In the genomic region with DNA sequence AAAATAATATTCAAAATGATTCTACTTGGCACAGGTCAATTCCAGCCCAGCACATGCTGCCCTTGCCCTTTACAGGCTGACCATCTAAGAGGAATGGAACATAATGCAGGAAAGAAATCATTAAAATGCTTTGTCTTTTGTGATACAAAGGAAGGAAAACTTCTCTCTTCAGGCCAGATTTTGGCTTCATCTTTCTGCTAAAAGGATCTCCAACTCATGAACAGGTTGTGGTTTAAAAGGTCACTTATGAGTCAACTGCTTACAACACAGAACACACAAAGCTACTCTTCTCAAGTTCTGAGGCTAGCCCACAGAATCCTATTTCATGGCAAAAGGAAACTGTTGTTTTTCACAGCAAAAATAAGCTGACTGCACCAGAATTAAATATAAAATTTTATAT, we compare ENCODE assay signal across 13 cellular contexts.
DNase-seq lines count a peak whose midpoint lies in the region; ATAC-seq, FAIRE-seq and TF ChIP-seq lines count a peak whose summit lies in the region.
"Had no signal": no experiment of that assay in that cellular context is flagged by ENCODE, and none has a peak within 500 bp of the region (broad histone marks: within the 10 kb centered on the region; RNA-seq: fewer than 3 reads in every experiment).

No MANE protein-coding gene starts in this region.

- H3K36me3 Mint-ChIP-seq in stimulated activated effector memory CD8-positive, alpha-beta T cell treated with anti-CD3 and anti-CD28 coated beads, Interleukin-12 subunit alpha, Interleukin-12 subunit beta, amount 100 ng/mL, for 72 hours: no peaks in the 10 kb centered on the region

- no peak overlapping the region for H2AFZ ChIP-seq in GM12878 (ENCODE audit: control insufficient read depth, low read depth, low read length)

- TF ChIP-seq CTCF in GM12878 (IDR thresholded peaks at IDR 0.05 in 2 of 3, conservative IDR thresholded peaks at IDR 0.05 in 1 of 3; ENCODE audit: control insufficient read depth in 2 of 3, extremely low read depth in 1 of 3, insufficient read depth in 1 of 3, low read depth in 3 of 3, low read length in 3 of 3) (no peak), tibial nerve (IDR thresholded peaks at IDR 0.05) (no peak)

- no peaks in the 10 kb centered on the region for H4K20me1 ChIP-seq in GM12878 (ENCODE audit: control insufficient read depth, insufficient read depth)

- no peaks in the 10 kb centered on the region for H3K36me3 ChIP-seq in GM12878 (ENCODE audit: control insufficient read depth in 2 of 2, insufficient read depth in 2 of 2, low read length in 1 of 2)
- no peaks in the 10 kb centered on the region for H3K36me3 ChIP-seq in tibial nerve
- H3K36me3 ChIP-seq: suprapubic skin had no signal

- POLR2A ChIA-PET in GM12878 (lab: Charles Lee): no interaction called here

- H3K4me1 ChIP-seq in GM12878 (ENCODE audit: control insufficient read depth, insufficient read depth, low read length) (no peaks in the 10 kb centered on the region), tibial nerve (peaks cover 0 to 37% (median 2%) of the 10 kb centered on the region in 4 donors)
- H3K4me1 ChIP-seq: suprapubic skin had no signal

- no peak overlapping the region for H3K4me2 ChIP-seq in GM12878 (ENCODE audit: control insufficient read depth, insufficient read depth)

- no peak overlapping the region for H3K4me3 Mint-ChIP-seq in stimulated activated effector memory CD8-positive, alpha-beta T cell treated with anti-CD3 and anti-CD28 coated beads, Interleukin-12 subunit alpha, Interleukin-12 subunit beta, amount 100 ng/mL, for 72 hours
- H3K4me3 Mint-ChIP-seq: activated T-cell treated with anti-CD3 and anti-CD28 coated beads, Interleukin-2, amount 50 U/mL, for 24 hours; endodermal cell had no signal

- peak; percentile 18 for DNase-seq in SIG-M5 treated with dmso at 0.1 percent for 504 hours (lab: John Stamatoyannopoulos, UW; ENCODE audit: unreplicated experiment)
- DNase-seq in SIG-M5 (lab: John Stamatoyannopoulos, UW): no peak
- no peak for DNase-seq in GM12878 (ENCODE audit: low read depth, low spot score)
- no peak for DNase-seq in stimulated activated effector memory CD8-positive, alpha-beta T cell treated with anti-CD3 and anti-CD28 coated beads, Interleukin-12 subunit alpha, Interleukin-12 subunit beta, amount 100 ng/mL, for 72 hours (ENCODE audit: low spot score in 2 of 2)
- no peak for DNase-seq in tibial nerve (ENCODE audit: low spot score in 2 of 2)
- no peak for DNase-seq in NOMO-1 treated with DMSO at 0.1 percent for 48 hours (lab: John Stamatoyannopoulos, UW; ENCODE audit: unreplicated experiment)
- DNase-seq: activated T-cell treated with anti-CD3 and anti-CD28 coated beads, Interleukin-2, amount 50 U/mL, for 24 hours; endodermal cell; NCI-H1694 had no signal

- H3K9ac ChIP-seq in GM12878 (ENCODE audit: control insufficient read depth, insufficient read depth, low read length): no peak overlapping the region

- H3K9me3 ChIP-seq in GM12878 (replicated peaks; ENCODE audit: control insufficient read depth, insufficient read depth, low read length) (no peaks in the 10 kb centered on the region), tibial nerve (no peaks in the 10 kb centered on the region)
- H3K9me3 ChIP-seq: suprapubic skin had no signal

- TF ChIP-seq RAD21 in GM12878 (IDR thresholded peaks at IDR 0.05; ENCODE audit: insufficient read depth, low read depth, low read length): no peak

- peaks cover 4% of the 10 kb centered on the region for H3K9me3 Mint-ChIP-seq in stimulated activated effector memory CD8-positive, alpha-beta T cell treated with anti-CD3 and anti-CD28 coated beads, Interleukin-12 subunit alpha, Interleukin-12 subunit beta, amount 100 ng/mL, for 72 hours
- H3K9me3 Mint-ChIP-seq: activated T-cell treated with anti-CD3 and anti-CD28 coated beads, Interleukin-2, amount 50 U/mL, for 24 hours; endodermal cell had no signal

- SMC1A ChIA-PET in GM12878 (lab: Charles Lee; ENCODE audit: uncharacterized antibody, unreplicated experiment): interaction anchor here (0.7 to 1.4 kb wide), 2 partner anchors 16 to 92 kb away, joined by 3 read pairs; no protein-coding TSS in a partner anchor

- H3K27ac ChIP-seq in GM12878 (ENCODE audit: control insufficient read depth, insufficient read depth): no peak overlapping the region
- no peak overlapping the region for H3K27ac ChIP-seq in tibial nerve
- H3K27ac ChIP-seq: suprapubic skin had no signal

- CTCF ChIA-PET in GM12878 (lab: Yijun Ruan, JAX): no interaction called here

- H3K79me2 ChIP-seq in GM12878 (ENCODE audit: control insufficient read depth, insufficient read depth, low read length): no peaks in the 10 kb centered on the region

- BruUV-seq in GM12878 (replicated peaks; lab: Mats Ljungman, UMichigan): no TSS peak

- in situ Hi-C loops in GM12878 (cut with MboI): no loop called here

- no peak for FAIRE-seq in GM12878 (lab: Jason Lieb, UNC)
- FAIRE-seq: A204.1 had no signal

- H3K4me1 Mint-ChIP-seq in stimulated activated effector memory CD8-positive, alpha-beta T cell treated with anti-CD3 and anti-CD28 coated beads, Interleukin-12 subunit alpha, Interleukin-12 subunit beta, amount 100 ng/mL, for 72 hours: no peaks in the 10 kb centered on the region

- H3K27me3 ChIP-seq in GM12878 (replicated peaks in 1 of 2; ENCODE audit: control insufficient read depth in 2 of 2, insufficient read depth in 2 of 2, low read length in 1 of 2): peaks cover 0 to 1% of the 10 kb centered on the region in 2 experiments; a peak in 2 of 4 replicates
- H3K27me3 ChIP-seq in tibial nerve: no peaks in the 10 kb centered on the region
- H3K27me3 ChIP-seq: suprapubic skin had no signal

- RAD21 ChIA-PET in GM12878 (lab: Charles Lee; ENCODE audit: unreplicated experiment): no interaction called here

- no peak for TF ChIP-seq EP300 in GM12878 (IDR thresholded peaks at IDR 0.05; ENCODE audit: borderline replicate concordance in 1 of 2, control insufficient read depth in 1 of 2, low read depth in 2 of 2, low read length in 2 of 2)
- no peak for TF ChIP-seq EP300 in tibial nerve (IDR thresholded peaks at IDR 0.05)

- no peak for TF ChIP-seq POLR2A in GM12878 (IDR thresholded peaks at IDR 0.05; ENCODE audit: low read depth, low read length)
- no peak for TF ChIP-seq POLR2A in tibial nerve (IDR thresholded peaks at IDR 0.05)

- H3K27ac Mint-ChIP-seq in stimulated activated effector memory CD8-positive, alpha-beta T cell treated with anti-CD3 and anti-CD28 coated beads, Interleukin-12 subunit alpha, Interleukin-12 subunit beta, amount 100 ng/mL, for 72 hours: no peak overlapping the region
- H3K27ac Mint-ChIP-seq: activated T-cell treated with anti-CD3 and anti-CD28 coated beads, Interleukin-2, amount 50 U/mL, for 24 hours; endodermal cell had no signal

- peak; percentile 79 for ATAC-seq in HG03442 (IDR thresholded peaks at IDR 0.05; ENCODE audit: unreplicated experiment)
- ATAC-seq in GM12878: peak; percentile 44; the same call in 1 of the 3 replicates
- peak; percentile 34 for ATAC-seq in stimulated activated effector memory CD8-positive, alpha-beta T cell treated with anti-CD3 and anti-CD28 coated beads, Interleukin-12 subunit alpha, Interleukin-12 subunit beta, amount 100 ng/mL, for 72 hours
- ATAC-seq in HG02642 (IDR thresholded peaks at IDR 0.05; ENCODE audit: poor library complexity, unreplicated experiment): no peak

- H3K4me3 ChIP-seq in GM12878 (no peak overlapping the region), tibial nerve (no peak overlapping the region)
- H3K4me3 ChIP-seq: suprapubic skin had no signal

- intact Hi-C loops in GM12878 (cut with micrococcal nuclease; ENCODE audit: unreplicated experiment): no loop called here

TF ChIP-seq in GM12878, 131 proteins besides CTCF, POLR2A, EP300 and RAD21:
- TF ChIP-seq SIN3A (IDR thresholded peaks at IDR 0.05; ENCODE audit: low read depth, low read length) (no peak), CREM (IDR thresholded peaks at IDR 0.05; ENCODE audit: low read depth) (no peak), MEF2A (IDR thresholded peaks at IDR 0.05; ENCODE audit: insufficient read depth, low read depth, low read length) (no peak), RUNX3 (IDR thresholded peaks at IDR 0.05; ENCODE audit: low read length) (peak; percentile 42), IRF4 (IDR thresholded peaks at IDR 0.05; ENCODE audit: low read depth, low read length) (no peak)
